Comparison of ENCODE assay signal across 8 cellular contexts in the genomic region with DNA sequence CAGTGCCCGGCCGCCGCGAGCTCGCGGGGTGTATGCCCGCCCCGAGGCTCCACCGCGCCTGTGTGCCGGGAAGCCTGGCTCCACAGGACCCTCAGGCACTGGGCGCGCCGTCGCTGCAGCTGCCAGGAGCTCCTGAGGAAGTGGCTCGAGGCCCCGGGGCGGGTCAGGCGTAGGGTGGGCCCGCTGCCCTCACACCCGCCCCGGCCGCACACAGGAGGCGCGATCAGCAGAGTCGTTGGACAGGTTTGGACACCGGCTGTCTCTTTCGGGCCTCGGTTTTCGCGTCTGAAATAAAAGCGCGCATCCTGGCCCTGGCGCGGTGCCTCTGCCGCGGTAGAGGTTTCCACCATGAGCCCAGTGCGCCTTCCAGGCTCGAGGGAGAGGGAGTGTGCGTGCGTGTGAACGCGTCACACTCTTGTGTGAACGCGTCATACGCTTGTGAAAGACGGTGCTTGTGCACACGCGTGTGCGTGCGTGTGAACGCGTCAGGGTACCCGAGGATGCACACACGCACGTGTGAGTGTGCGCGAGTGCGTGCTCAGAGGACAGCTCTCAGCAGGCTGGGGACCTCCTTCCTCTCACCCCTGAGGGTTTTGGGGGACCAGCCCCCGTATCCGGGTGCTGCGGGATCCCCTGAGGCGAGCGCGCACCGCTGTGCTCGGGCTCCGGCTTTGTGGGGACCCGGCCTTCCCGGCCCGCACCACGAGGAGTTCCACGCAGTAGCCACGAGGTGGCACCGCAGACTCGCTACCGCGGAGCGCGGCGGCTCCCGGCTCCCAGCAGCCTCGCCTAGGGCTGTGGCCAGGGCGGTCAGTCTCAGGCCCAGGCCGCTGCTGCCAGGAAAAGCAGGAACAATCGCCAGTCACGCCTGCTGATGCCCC.
A peak's percentile ranks its signal among the peaks of the same experiment; 100 is the strongest.
DNase-seq lines count a peak whose midpoint lies in the region; ATAC-seq, FAIRE-seq and TF ChIP-seq lines count a peak whose summit lies in the region.

No MANE protein-coding gene starts in this region.

- H3K18ac ChIP-seq in H1 (ENCODE audit: extremely low read depth, low read length): no peak overlapping the region; the same call in 1 of the 2 replicates

- H3K23me2 ChIP-seq in H1 (ENCODE audit: low read depth, low read length): 0 out of 2 replicates have a peak, but pooled peaks cover 3% of the 10 kb centered on the region

- POLR2A ChIA-PET in Caco-2 (lab: Charles Lee) (no interaction called here), H1 (lab: Charles Lee; ENCODE audit: partially characterized antibody) (no interaction called here)

- H4K5ac ChIP-seq in H1 (ENCODE audit: insufficient read length, low read depth, low read length): no peak overlapping the region

- H3K4me3 ChIP-seq in Caco-2 (ENCODE audit: low read depth, low read length): peak overlapping the region; percentile 16
- peak overlapping the region; percentile 8 to 48 (median 16); a peak in 5 of 8 replicates for H3K4me3 ChIP-seq in H1 (ENCODE audit: extremely low read depth in 1 of 4, insufficient read depth in 2 of 4, low read depth in 3 of 4, low read length in 4 of 4)

- peak; percentile 92 to 94 for TF ChIP-seq RAD21 in H1 (IDR thresholded peaks at IDR 0.05 in 1 of 2, conservative IDR thresholded peaks at IDR 0.05 in 1 of 2; ENCODE audit: low read depth in 2 of 2, low read length in 2 of 2)

- no peak overlapping the region for H2BK120ac ChIP-seq in H1 (replicated peaks; ENCODE audit: low read depth, low read length)

- H3K56ac ChIP-seq in H1 (replicated peaks; ENCODE audit: insufficient read length, low read depth, low read length): no peak overlapping the region

- H3K27me3 Mint-ChIP-seq in Caco-2 (ENCODE audit: insufficient read depth, unreplicated experiment): peaks cover 29% of the 10 kb centered on the region

- peak overlapping the region; percentile 98; the same call in 1 of the 2 replicates for H2BK12ac ChIP-seq in H1 (ENCODE audit: low read depth, low read length)

- 0 out of 2 replicates have a peak overlapping the region, but pooled peaks have one; percentile 41 for H2AK5ac ChIP-seq in H1 (ENCODE audit: low read depth, low read length)

- H3K9me3 Mint-ChIP-seq in Caco-2 (ENCODE audit: unreplicated experiment): no peaks in the 10 kb centered on the region

- H3K36me3 Mint-ChIP-seq in Caco-2 (ENCODE audit: insufficient read depth, unreplicated experiment): no peaks in the 10 kb centered on the region

- intact Hi-C loops in Caco-2 (cut with micrococcal nuclease; ENCODE audit: unreplicated experiment): loop anchor here (1.0 kb wide), 3 partner anchors 109 to 239 kb away; no protein-coding TSS in a partner anchor

- H3K4ac ChIP-seq in H1 (replicated peaks; ENCODE audit: insufficient read length, low read depth, low read length): no peak overlapping the region

- TF ChIP-seq POLR2A in H1 (IDR thresholded peaks at IDR 0.05; ENCODE audit: control extremely low read depth in 1 of 2, low read depth in 2 of 2, low read length in 2 of 2): no peak

- H3K27me3 ChIP-seq in Caco-2 (replicated peaks; ENCODE audit: control insufficient read depth, insufficient read depth, low read length): 0 out of 2 replicates have a peak, but pooled peaks cover 2% of the 10 kb centered on the region
- H3K27me3 ChIP-seq in H1 (replicated peaks in 1 of 4; ENCODE audit: control insufficient read depth in 3 of 4, extremely low read depth in 1 of 4, insufficient read depth in 3 of 4, low read length in 3 of 4): peaks cover 0 to 17% (median 12%) of the 10 kb centered on the region in 4 experiments; a peak in 4 of 7 replicates

- TF ChIP-seq CTCF in Caco-2 (IDR thresholded peaks at IDR 0.05; ENCODE audit: insufficient read depth in 1 of 2, low read depth in 1 of 2, low read length in 1 of 2, severe bottlenecking in 1 of 2, unreplicated experiment in 1 of 2) (peak; percentile 73 to 79), H1 (IDR thresholded peaks at IDR 0.05; ENCODE audit: control extremely low read depth in 1 of 3, insufficient read depth in 1 of 3, low read depth in 1 of 3, low read length in 3 of 3) (peak; percentile 75 to 91 (median 78))

- H4K8ac ChIP-seq in H1 (ENCODE audit: extremely low read depth, insufficient read depth, low read length): no peak overlapping the region

- H3K27ac ChIP-seq in H1 (ENCODE audit: low read depth, low read length): no peak overlapping the region

- H2BK20ac ChIP-seq in H1 (ENCODE audit: low read length): no peak overlapping the region

- DNase-seq in Caco-2 (peak; percentile 73 to 85), NCI-H1417 (lab: John Stamatoyannopoulos, UW) (peak; percentile 24 to 74 (median 61)), H1 (ENCODE audit: low read depth in 1 of 2, low spot score in 2 of 2) (peak; percentile 59 to 90), lung microvascular endothelial cell (ENCODE audit: low read depth in 2 of 2) (peak; percentile 82 to 87), OCI-M2 (lab: John Stamatoyannopoulos, UW; ENCODE audit: unreplicated experiment) (no peak)
- peak; percentile 33 for DNase-seq in activated CD4-positive, alpha-beta T cell treated with anti-CD3 and anti-CD28 coated beads, Interleukin-2, amount 50 U/mL, for 1 hour
- peak; percentile 18 to 27 for DNase-seq in stimulated activated CD8-positive, alpha-beta memory T cell treated with anti-CD3 and anti-CD28 coated beads, Interleukin-15, amount 100 ng/mL, for 48 hours (ENCODE audit: low read depth in 2 of 2)

- no TSS peak for BruUV-seq in Caco-2 (replicated peaks; lab: Mats Ljungman, UMichigan)

- H2BK15ac ChIP-seq in H1 (ENCODE audit: low read length): peak overlapping the region; percentile 46; the same call in 1 of the 2 replicates

- H3K4me2 ChIP-seq in H1 (ENCODE audit: insufficient read depth in 1 of 2, low read depth in 2 of 2, low read length in 2 of 2): peak overlapping the region; percentile 62 to 71

- no peak overlapping the region for H3K9ac ChIP-seq in H1 (replicated peaks in 1 of 4; ENCODE audit: extremely low read depth in 1 of 4, low read depth in 3 of 4, low read length in 3 of 4)

- H3K4me3 Mint-ChIP-seq in Caco-2 (ENCODE audit: unreplicated experiment): peak overlapping the region; percentile 37

- CTCF ChIA-PET in Caco-2 (lab: Charles Lee): no interaction called here
- CTCF ChIA-PET in H1 (lab: Charles Lee; ENCODE audit: partially characterized antibody): interaction anchor here (0.7 to 8.7 kb wide), 31 partner anchors 17 to 336 kb away, joined by 3 to 97 read pairs (median 3); a partner anchor contains a TSS

- no peaks in the 10 kb centered on the region for H4K20me1 ChIP-seq in H1 (replicated peaks in 1 of 2; ENCODE audit: control insufficient read depth in 1 of 2, insufficient read depth in 2 of 2, low read length in 2 of 2)

- H2BK5ac ChIP-seq in H1 (ENCODE audit: low read depth, low read length): 0 out of 2 replicates have a peak overlapping the region, but pooled peaks have one; percentile 15

- no peak overlapping the region for H3K14ac ChIP-seq in H1 (ENCODE audit: insufficient read length)

- TF ChIP-seq EP300 in H1 (IDR thresholded peaks at IDR 0.05; ENCODE audit: borderline replicate concordance in 1 of 2, low read depth in 2 of 2, low read length in 2 of 2): no peak

- no peak overlapping the region for H3K27ac Mint-ChIP-seq in Caco-2 (ENCODE audit: unreplicated experiment)

- H3K9me3 ChIP-seq in Caco-2: no peaks in the 10 kb centered on the region
- H3K9me3 ChIP-seq in H1 (ENCODE audit: insufficient read depth in 2 of 2, low read depth in 1 of 2, low read length in 1 of 2): no peaks in the 10 kb centered on the region

- H4K91ac ChIP-seq in H1 (replicated peaks; ENCODE audit: insufficient read length, low read length): no peak overlapping the region

- FAIRE-seq in H1 (lab: Jason Lieb, UNC): no peak

- no peak overlapping the region for H3K23ac ChIP-seq in H1 (ENCODE audit: insufficient read length)

- H3K4me1 ChIP-seq in Caco-2 (no peaks in the 10 kb centered on the region), H1 (replicated peaks in 1 of 4; ENCODE audit: control insufficient read depth in 3 of 4, insufficient read depth in 4 of 4, low read length in 3 of 4) (peaks cover 0 to 2% (median under 1%) of the 10 kb centered on the region in 4 experiments; a peak in 2 of 7 replicates)

- 29% methylated on average over 73 of the region's 87 CpGs; no CpG with 5 or more reads in 1 of the 2 experiments for WGBS in H1 (ENCODE audit: extremely low coverage in 1 of 2, insufficient coverage in 1 of 2, insufficient read length in 1 of 2, insufficient replicate concordance in 2 of 2, low coverage in 1 of 2, low lambda C conversion rate in 2 of 2, missing lambda C conversion rate in 1 of 2), 2 experiments

- no peaks in the 10 kb centered on the region for H3K36me3 ChIP-seq in Caco-2 (ENCODE audit: control insufficient read depth, insufficient read depth, low read length)
- no peaks in the 10 kb centered on the region for H3K36me3 ChIP-seq in H1 (ENCODE audit: control insufficient read depth in 2 of 4, insufficient read depth in 4 of 4, low read length in 3 of 4)

- H3K4me1 Mint-ChIP-seq in Caco-2 (ENCODE audit: low read depth, unreplicated experiment): peaks cover 4% of the 10 kb centered on the region

- H3K79me1 ChIP-seq in H1 (ENCODE audit: low read depth, low read length): no peaks in the 10 kb centered on the region

- 0 out of 2 replicates have a peak overlapping the region, but pooled peaks have one; percentile 35 for H2AFZ ChIP-seq in H1 (ENCODE audit: low read length)

- H3K79me2 ChIP-seq in H1 (ENCODE audit: control insufficient read depth in 1 of 2, insufficient read depth in 2 of 2, low read length in 2 of 2): no peaks in the 10 kb centered on the region

- peak; percentile 58 for ATAC-seq in GM21381 (IDR thresholded peaks at IDR 0.05; ENCODE audit: unreplicated experiment)

TF ChIP-seq in H1, 55 proteins besides CTCF, POLR2A, EP300 and RAD21 (continues in another document):
- TF ChIP-seq CBX5 (IDR thresholded peaks at IDR 0.05; ENCODE audit: low read depth, low read length): no peak
- TF ChIP-seq HDAC2 (IDR thresholded peaks at IDR 0.05; ENCODE audit: borderline replicate concordance in 1 of 2, low read depth in 2 of 2, low read length in 2 of 2): no peak
- no peak for TF ChIP-seq MAFK (IDR thresholded peaks at IDR 0.05; ENCODE audit: low read depth, low read length)
- peak; percentile 25; the same call in 1 of the 2 replicates for TF ChIP-seq TBP (IDR thresholded peaks at IDR 0.05; ENCODE audit: low read depth, low read length)
- TF ChIP-seq GABPA (IDR thresholded peaks at IDR 0.05; ENCODE audit: borderline replicate concordance, insufficient read depth, low read length): peak; percentile 36; the same call in 1 of the 2 replicates
- peak; percentile 57; the same call in 1 of the 2 replicates for TF ChIP-seq SUZ12 (IDR thresholded peaks at IDR 0.05; ENCODE audit: low read length)
